12 cellular contexts compared by ENCODE assay signal in genomic region chr12:133058203-133059125, GRCh38. TPM values are rescaled to one million over a fixed set of nuclear protein-coding genes. Genes with fewer than 3 reads are reported as not detected.
DNase-seq lines count a peak whose midpoint lies in the region; ATAC-seq, FAIRE-seq and TF ChIP-seq lines count a peak whose summit lies in the region.
"Had no signal": no experiment of that assay in that cellular context is flagged by ENCODE, and none has a peak within 500 bp of the region (broad histone marks: within the 10 kb centered on the region; RNA-seq: fewer than 3 reads in every experiment).

No MANE protein-coding gene starts in this region.

- no peak overlapping the region for H3K9ac ChIP-seq in iPS-18a (ENCODE audit: low read length)

- ATAC-seq in A549 (no peak), T-helper 17 cell (no peak)

- TF ChIP-seq CTCF in A549 (IDR thresholded peaks at IDR 0.05), result no peak

- H3K9me3 ChIP-seq in A549 (peaks cover 100% of the 10 kb centered on the region), T-helper 17 cell (ENCODE audit: control insufficient read depth, low read length, poor library complexity, severe bottlenecking) (peaks cover 75% of the 10 kb centered on the region), iPS-18a (ENCODE audit: control insufficient read depth, low read depth, low read length) (peaks cover 94% of the 10 kb centered on the region)

- 56% methylated on average over 8 of the region's 8 CpGs for WGBS in A549 (ENCODE audit: missing lambda C conversion rate)

- POLR2A ChIA-PET in A549 (lab: Yijun Ruan, JAX), result no interaction called here

- CTCF ChIA-PET in A549 (lab: Yijun Ruan, JAX), result interaction anchor here (1.2 to 2.0 kb wide), 2 partner anchors 11 to 14 kb away, joined by 5 to 7 read pairs; no protein-coding TSS in a partner anchor

- H3K27ac ChIP-seq in A549, result no peak overlapping the region
- no peak overlapping the region for H3K27ac ChIP-seq in iPS-18a (ENCODE audit: low read length)

- no peak overlapping the region for H3K4me3 ChIP-seq in A549
- peak overlapping the region; percentile 25 for H3K4me3 ChIP-seq in iPS-18a (ENCODE audit: low read length)

- H3K27me3 ChIP-seq in iPS-18a (ENCODE audit: control insufficient read depth, insufficient read depth, low read length), result no peaks in the 10 kb centered on the region

- no peak overlapping the region for H3K4me3 Mint-ChIP-seq in T-helper 17 cell

- peak in 1 of 2 experiments; percentile 34 for DNase-seq in A549 (ENCODE audit: low read depth in 1 of 2, low spot score in 1 of 2)
- peak; percentile 22 for DNase-seq in ELR (ENCODE audit: low read depth)
- no peak for DNase-seq in T-helper 17 cell
- no peak for DNase-seq in retina
- DNase-seq in cardiac septum (ENCODE audit: low spot score), result no peak
- no peak for DNase-seq in effector CD4-positive, alpha-beta T cell
- DNase-seq in NCI-H2227 (lab: John Stamatoyannopoulos, UW; ENCODE audit: unreplicated experiment), result no peak
- DNase-seq: C1 segment of cervical spinal cord, NCI-H1694, small intestine had no signal

- no peak for FAIRE-seq in A549 (lab: Jason Lieb, UNC)
- FAIRE-seq: bronchial epithelial cell, small intestine had no signal

- no peaks in the 10 kb centered on the region for H3K4me1 Mint-ChIP-seq in T-helper 17 cell

- no peak overlapping the region for H3K4me2 ChIP-seq in A549

- TF ChIP-seq RAD21 in A549 (conservative IDR thresholded peaks at IDR 0.05 in 1 of 2, IDR thresholded peaks at IDR 0.05 in 1 of 2), result no peak

- H3K27me3 Mint-ChIP-seq in T-helper 17 cell, result no peaks in the 10 kb centered on the region

- TF ChIP-seq POLR2A in A549 (IDR thresholded peaks at IDR 0.05; ENCODE audit: low read length), result no peak

- peak overlapping the region; percentile 27 for H3K27ac Mint-ChIP-seq in T-helper 17 cell

- H3K4me1 ChIP-seq in A549 (no peaks in the 10 kb centered on the region), iPS-18a (ENCODE audit: control insufficient read depth, low read depth, low read length) (no peaks in the 10 kb centered on the region)

- TF ChIP-seq EP300 in A549 (IDR thresholded peaks at IDR 0.05), result no peak

- H3K36me3 Mint-ChIP-seq in T-helper 17 cell (ENCODE audit: low read depth), result peaks cover 2% of the 10 kb centered on the region

- H3K36me3 ChIP-seq in iPS-18a (ENCODE audit: control insufficient read depth, low read depth, low read length), result peaks cover 38% of the 10 kb centered on the region

- intact Hi-C loops in cardiac septum (cut with DNase I), result no loop called here

TF ChIP-seq in A549, 52 proteins besides CTCF, POLR2A, EP300 and RAD21:
- 0 out of 2 replicates have a peak, but pooled peaks have one; percentile 54 for TF ChIP-seq KDM1A (IDR thresholded peaks at IDR 0.05; ENCODE audit: low read depth)
- TF ChIP-seq HEYL (CRISPR knock-in tag; IDR thresholded peaks at IDR 0.05), result no peak
- no peak for TF ChIP-seq RARB (CRISPR knock-in tag; IDR thresholded peaks at IDR 0.05)
- 0 out of 2 replicates have a peak, but pooled peaks have one; percentile 63 for TF ChIP-seq HDAC2 (IDR thresholded peaks at IDR 0.05)
- peak; percentile 74 for TF ChIP-seq GATA3 (IDR thresholded peaks at IDR 0.05; ENCODE audit: borderline replicate concordance)
- no peak for TF ChIP-seq PHF8 (IDR thresholded peaks at IDR 0.05; ENCODE audit: borderline replicate concordance, low read depth)
- TF ChIP-seq FOSL2 (IDR thresholded peaks at IDR 0.05), result no peak
- no peak for TF ChIP-seq FOSL2 (CRISPR knock-in tag; IDR thresholded peaks at IDR 0.05)

RNA-seq across cellular contexts. Expression of gene ZNF84, which starts 21.2 kb away (rescaled TPM):
- polyA plus RNA-seq in A549 (2011; rRNA removed) (31.0 and 36.1 TPM in 2 replicates), A549 (2017; fragmentation: RNase III; extraction: RNeasy Plus Mini Kit Qiagen cat#74134 plus additional on column Dnase treatment) (13.3 to 14.7 TPM (median 14.5 TPM) in 3 replicates)
- polyA plus RNA-seq in A549 (2012; cell fraction: cytosol; rRNA removed), result 7.4 and 8.3 TPM in 2 replicates
- polyA plus RNA-seq in A549 (2012; cell fraction: nucleus; rRNA removed), result 6.6 and 7.1 TPM in 2 replicates
- polyA minus RNA-seq in A549 (2011; rRNA and poly(A)+ RNA removed), result 24.3 and 32.8 TPM in 2 replicates
- total RNA-seq in T-helper 17 cell (10 to 100 TPM; 18.1 to 19.1 TPM), cardiac septum (19.1 TPM)

RNA-seq across cellular contexts. Expression of gene ZNF140, which starts 22.3 kb away (rescaled TPM):
- 22.8 and 23.2 TPM in 2 replicates for polyA plus RNA-seq in A549 (2011; rRNA removed)
- polyA plus RNA-seq in A549 (2012; cell fraction: cytosol; rRNA removed), result 5.3 and 5.8 TPM in 2 replicates
- polyA plus RNA-seq in A549 (2012; cell fraction: nucleus; rRNA removed), result 3.7 and 4.0 TPM in 2 replicates
- polyA plus RNA-seq in A549 (2017; fragmentation: RNase III; extraction: RNeasy Plus Mini Kit Qiagen cat#74134 plus additional on column Dnase treatment), result 8.8 to 10.0 TPM (median 9.9 TPM) in 3 replicates
- 13.8 and 14.8 TPM in 2 replicates for polyA minus RNA-seq in A549 (2011; rRNA and poly(A)+ RNA removed)
- 10 to 100 TPM; 10.9 to 15.8 TPM for total RNA-seq in T-helper 17 cell
- 8.4 TPM for total RNA-seq in cardiac septum
